8 cellular contexts compared by ENCODE assay signal in the genomic region with DNA sequence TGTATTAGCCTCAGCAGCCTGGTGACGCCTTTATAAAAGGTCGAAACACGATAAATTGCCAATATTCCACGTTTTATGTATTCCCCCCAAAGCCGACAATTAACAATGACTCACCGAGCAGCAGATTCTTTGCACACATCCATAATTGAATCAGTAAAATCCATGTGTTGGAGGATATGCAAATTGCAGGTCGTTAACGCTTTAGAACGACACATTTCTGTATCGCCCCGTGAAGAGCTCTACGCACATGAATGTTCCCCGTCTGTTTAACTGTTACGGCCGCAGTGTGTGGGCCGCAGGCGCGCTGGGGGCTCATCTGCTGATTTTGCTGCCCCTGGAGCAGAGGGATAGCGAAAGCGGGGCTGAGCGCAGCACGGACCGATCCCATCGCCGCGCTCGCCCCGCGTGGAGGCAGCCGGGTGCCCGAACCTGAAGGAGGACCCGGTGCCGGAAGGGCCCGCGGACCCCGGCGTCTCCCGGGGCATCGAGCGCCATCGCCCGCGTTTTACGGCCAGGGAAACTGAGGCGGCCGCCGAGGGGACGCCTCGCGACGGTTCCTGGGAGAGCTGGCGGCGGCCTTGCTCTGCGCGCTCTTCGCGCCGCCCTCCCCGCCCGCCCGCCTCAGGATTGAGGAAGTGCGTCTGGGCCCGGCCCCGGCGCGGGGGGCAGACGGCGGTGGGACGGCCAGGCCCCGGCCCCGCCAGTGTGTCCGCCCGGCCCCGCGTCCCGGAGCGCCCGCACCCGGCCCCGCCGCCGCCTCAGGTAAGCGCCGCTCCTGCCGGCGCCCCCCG. TPM values are rescaled to one million over a fixed set of nuclear protein-coding genes. Genes with fewer than 3 reads are reported as not detected.
DNase-seq lines count a peak whose midpoint lies in the region; FAIRE-seq and TF ChIP-seq lines count a peak whose summit lies in the region.

A gene with protein sequence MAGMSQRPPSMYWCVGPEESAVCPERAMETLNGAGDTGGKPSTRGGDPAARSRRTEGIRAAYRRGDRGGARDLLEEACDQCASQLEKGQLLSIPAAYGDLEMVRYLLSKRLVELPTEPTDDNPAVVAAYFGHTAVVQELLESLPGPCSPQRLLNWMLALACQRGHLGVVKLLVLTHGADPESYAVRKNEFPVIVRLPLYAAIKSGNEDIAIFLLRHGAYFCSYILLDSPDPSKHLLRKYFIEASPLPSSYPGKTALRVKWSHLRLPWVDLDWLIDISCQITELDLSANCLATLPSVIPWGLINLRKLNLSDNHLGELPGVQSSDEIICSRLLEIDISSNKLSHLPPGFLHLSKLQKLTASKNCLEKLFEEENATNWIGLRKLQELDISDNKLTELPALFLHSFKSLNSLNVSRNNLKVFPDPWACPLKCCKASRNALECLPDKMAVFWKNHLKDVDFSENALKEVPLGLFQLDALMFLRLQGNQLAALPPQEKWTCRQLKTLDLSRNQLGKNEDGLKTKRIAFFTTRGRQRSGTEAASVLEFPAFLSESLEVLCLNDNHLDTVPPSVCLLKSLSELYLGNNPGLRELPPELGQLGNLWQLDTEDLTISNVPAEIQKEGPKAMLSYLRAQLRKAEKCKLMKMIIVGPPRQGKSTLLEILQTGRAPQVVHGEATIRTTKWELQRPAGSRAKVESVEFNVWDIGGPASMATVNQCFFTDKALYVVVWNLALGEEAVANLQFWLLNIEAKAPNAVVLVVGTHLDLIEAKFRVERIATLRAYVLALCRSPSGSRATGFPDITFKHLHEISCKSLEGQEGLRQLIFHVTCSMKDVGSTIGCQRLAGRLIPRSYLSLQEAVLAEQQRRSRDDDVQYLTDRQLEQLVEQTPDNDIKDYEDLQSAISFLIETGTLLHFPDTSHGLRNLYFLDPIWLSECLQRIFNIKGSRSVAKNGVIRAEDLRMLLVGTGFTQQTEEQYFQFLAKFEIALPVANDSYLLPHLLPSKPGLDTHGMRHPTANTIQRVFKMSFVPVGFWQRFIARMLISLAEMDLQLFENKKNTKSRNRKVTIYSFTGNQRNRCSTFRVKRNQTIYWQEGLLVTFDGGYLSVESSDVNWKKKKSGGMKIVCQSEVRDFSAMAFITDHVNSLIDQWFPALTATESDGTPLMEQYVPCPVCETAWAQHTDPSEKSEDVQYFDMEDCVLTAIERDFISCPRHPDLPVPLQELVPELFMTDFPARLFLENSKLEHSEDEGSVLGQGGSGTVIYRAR (N-terminal part only) (plus strand): TSS at position 668 of the 791 bp plus-strand sequence. CDS start 5,276 bp downstream, outside the sequence.

- H3K9me3 Mint-ChIP-seq in astrocyte (ENCODE audit: unreplicated experiment): no peaks in the 10 kb centered on the region

- no peaks in the 10 kb centered on the region for H3K9me2 ChIP-seq in GM23248 (ENCODE audit: insufficient read depth)

- no peak for TF ChIP-seq CTCF in astrocyte (IDR thresholded peaks at IDR 0.05; ENCODE audit: insufficient read depth, low read depth, low read length)

- no peaks in the 10 kb centered on the region for H4K20me1 ChIP-seq in GM23248 (ENCODE audit: insufficient read depth)
- peaks cover 3% of the 10 kb centered on the region for H4K20me1 ChIP-seq in astrocyte (ENCODE audit: insufficient read depth, low read length)

- no peak for FAIRE-seq in astrocyte (lab: Jason Lieb, UNC)

- H3K4me2 ChIP-seq in GM23248 (ENCODE audit: unreplicated experiment): peak within 1 kb of the TSS; percentile 92
- peak within 1 kb of the TSS; percentile 94 for H3K4me2 ChIP-seq in astrocyte (ENCODE audit: low read length)

- no peak within 1 kb of the TSS for H3K27ac Mint-ChIP-seq in astrocyte (ENCODE audit: unreplicated experiment)

- H3F3A ChIP-seq in GM23248 (ENCODE audit: insufficient read depth): no peaks in the 10 kb centered on the region

- H3K4me3 ChIP-seq in GM23248: peak within 1 kb of the TSS; percentile 99
- peak within 1 kb of the TSS; percentile 70 for H3K4me3 ChIP-seq in astrocyte (ENCODE audit: insufficient read depth, low read depth, low read length)
- H3K4me3 ChIP-seq in iPS-15b (ENCODE audit: low read depth, low read length): peak within 1 kb of the TSS; percentile 52
- peak within 1 kb of the TSS; percentile 70 to 89 (median 77) for H3K4me3 ChIP-seq in skin epidermis

- no peaks in the 10 kb centered on the region for H3K36me3 ChIP-seq in GM23248 (ENCODE audit: low read depth)
- no peaks in the 10 kb centered on the region for H3K36me3 ChIP-seq in astrocyte (ENCODE audit: insufficient read depth, low read length)
- no peaks in the 10 kb centered on the region for H3K36me3 ChIP-seq in iPS-15b (ENCODE audit: control insufficient read depth, insufficient read depth, low read length)

- in situ Hi-C loops in GM23248 (cut with MboI): loop anchor here (25.0 kb wide), 1 partner anchor 343 kb away; a partner anchor contains a TSS

- H2AFZ ChIP-seq in GM23248: peak within 1 kb of the TSS; percentile 99
- H2AFZ ChIP-seq in astrocyte (ENCODE audit: low read depth, low read length): peak within 1 kb of the TSS; percentile 83

- H3K4me3 Mint-ChIP-seq in astrocyte (ENCODE audit: unreplicated experiment): peak within 1 kb of the TSS; percentile 78

- peak within 1 kb of the TSS; percentile 87 for H3K9ac ChIP-seq in GM23248
- H3K9ac ChIP-seq in astrocyte (ENCODE audit: low read length): peak within 1 kb of the TSS; percentile 78
- peak within 1 kb of the TSS; percentile 54 for H3K9ac ChIP-seq in iPS-15b (ENCODE audit: low read depth, low read length)

- 0 to 2% methylated on average over 41 to 44 of the region's 87 CpGs for WGBS in GM23248 (ENCODE audit: low coverage in 1 of 2, low lambda C conversion rate in 2 of 2, missing lambda C conversion rate in 2 of 2), 2 experiments

- H3K9me3 ChIP-seq in GM23248 (ENCODE audit: low read depth) (no peaks in the 10 kb centered on the region), astrocyte (ENCODE audit: insufficient read depth, low read depth, low read length) (no peaks in the 10 kb centered on the region), iPS-15b (ENCODE audit: control insufficient read depth, insufficient read depth, low read length) (no peaks in the 10 kb centered on the region)

- H3K27ac ChIP-seq in GM23248: peak within 1 kb of the TSS; percentile 36
- peak within 1 kb of the TSS; percentile 14 for H3K27ac ChIP-seq in astrocyte (ENCODE audit: low read depth, low read length)
- peak within 1 kb of the TSS; percentile 31 to 95 (median 88) for H3K27ac ChIP-seq in skin epidermis

- no peaks in the 10 kb centered on the region for H3K27me3 ChIP-seq in GM23248 (replicated peaks; ENCODE audit: insufficient read depth)
- H3K27me3 ChIP-seq in astrocyte (ENCODE audit: insufficient read depth, low read length): peaks cover 12% of the 10 kb centered on the region
- peaks cover 51% of the 10 kb centered on the region for H3K27me3 ChIP-seq in iPS-15b (ENCODE audit: control insufficient read depth, insufficient read depth, low read length)

- H3K36me3 Mint-ChIP-seq in astrocyte (ENCODE audit: low read depth, unreplicated experiment): no peaks in the 10 kb centered on the region

- H3K79me2 ChIP-seq in GM23248 (ENCODE audit: insufficient read depth) (peaks cover 20% of the 10 kb centered on the region; the same call in 1 of the 2 replicates), astrocyte (ENCODE audit: insufficient read depth, low read length) (no peaks in the 10 kb centered on the region)

- H3K4me1 Mint-ChIP-seq in astrocyte (ENCODE audit: low read depth, unreplicated experiment): no peaks in the 10 kb centered on the region

- DNase-seq in ELR (ENCODE audit: low read depth) (peak; percentile 61), GM23248 (peak; percentile 70), NCI-H2171 treated with DMSO at 0.1 percent for 48 hours (lab: John Stamatoyannopoulos, UW) (peak; percentile 49), astrocyte (ENCODE audit: low read depth) (peak; percentile 49), occipital lobe (lab: John Stamatoyannopoulos, UW) (no peak), NCI-H146 treated with DMSO at 0.1 percent for 48 hours (lab: John Stamatoyannopoulos, UW; ENCODE audit: unreplicated experiment) (no peak)

- H3K27me3 Mint-ChIP-seq in astrocyte (ENCODE audit: low read depth, unreplicated experiment): peaks cover 62% of the 10 kb centered on the region

- H3K4me1 ChIP-seq in GM23248 (ENCODE audit: insufficient read depth): no peaks in the 10 kb centered on the region
- H3K4me1 ChIP-seq in astrocyte (ENCODE audit: insufficient read depth, low read length): peaks cover 7% of the 10 kb centered on the region
- no peaks in the 10 kb centered on the region for H3K4me1 ChIP-seq in iPS-15b (ENCODE audit: control insufficient read depth, insufficient read depth, low read length)

RNA-seq across cellular contexts. Expression of the gene that starts here (rescaled TPM):
- 6.2 and 6.8 TPM in 2 replicates for total RNA-seq in GM23248 (2014; rRNA removed; shearing (Covaris generic))
- polyA plus RNA-seq in GM23248 (2016; fragmentation: Nextera tagmentation; extraction: Ambion mirVana): 5.9 and 6.4 TPM in 2 replicates
- 0.41 and 0.65 TPM in 2 replicates for total RNA-seq in astrocyte
- total RNA-seq in occipital lobe: 1.4 TPM

Comparison
In these comparisons a context has a peak if more than half of its experiments do, and no peak if none do; other contexts are left out.
1. Peak in DNase-seq, H3K4me3 ChIP-seq, H3K27ac ChIP-seq, H3K9ac ChIP-seq and H3K4me2 ChIP-seq in astrocyte; RNA of the gene not detected or under 1 TPM.
2. DNase-seq: peak in ELR (single experiment), GM23248 (single experiment) and NCI-H2171 treated with DMSO at 0.1 percent for 48 hours (single experiment); none in occipital lobe (single experiment) and NCI-H146 treated with DMSO at 0.1 percent for 48 hours (single experiment).
3. H3K27ac ChIP-seq: peak in every context shown above with its lines; median percentile 88 in skin epidermis; 36 in GM23248; 14 in astrocyte.
4. Peak in every context shown above with its lines, with median percentiles within 50 percentile points of each other: H3K4me3 ChIP-seq and H3K9ac ChIP-seq.